7 cellular contexts compared by ENCODE assay signal in the genomic region with DNA sequence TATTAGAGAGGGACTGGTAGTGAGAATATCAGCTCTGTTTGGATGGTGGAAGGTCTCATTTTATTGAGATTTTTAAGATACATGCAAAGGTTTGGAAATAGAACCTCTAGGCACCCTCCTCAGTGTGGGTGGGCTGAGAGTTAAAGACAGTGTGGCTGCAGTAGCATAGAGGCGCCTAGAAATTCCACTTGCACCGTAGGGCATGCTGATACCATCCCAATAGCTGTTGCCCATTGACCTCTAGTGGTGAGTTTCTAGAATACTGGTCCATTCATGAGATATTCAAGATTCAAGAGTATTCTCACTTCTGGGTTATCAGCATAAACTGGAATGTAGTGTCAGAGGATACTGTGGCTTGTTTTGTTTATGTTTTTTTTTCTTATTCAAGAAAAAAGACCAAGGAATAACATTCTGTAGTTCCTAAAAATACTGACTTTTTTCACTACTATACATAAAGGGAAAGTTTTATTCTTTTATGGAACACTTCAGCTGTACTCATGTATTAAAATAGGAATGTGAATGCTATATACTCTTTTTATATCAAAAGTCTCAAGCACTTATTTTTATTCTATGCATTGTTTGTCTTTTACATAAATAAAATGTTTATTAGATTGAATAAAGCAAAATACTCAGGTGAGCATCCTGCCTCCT.
DNase-seq lines count a peak whose midpoint lies in the region; ATAC-seq and TF ChIP-seq lines count a peak whose summit lies in the region.

No MANE protein-coding gene starts in this region.

- H3K4me3 ChIP-seq in NT2/D1 (ENCODE audit: insufficient read length, low read depth) = no peak overlapping the region
- H3K4me3 ChIP-seq in parathyroid adenoma (ENCODE audit: low read depth, low read length) = no peak overlapping the region

- H3K9me3 ChIP-seq in NT2/D1 (ENCODE audit: insufficient read depth, low read length) (no peaks in the 10 kb centered on the region), parathyroid adenoma (ENCODE audit: control insufficient read depth, low read length) (no peaks in the 10 kb centered on the region)

- DNase-seq in GM03348 (ENCODE audit: low spot score) (peak; percentile 78), NT2/D1 (ENCODE audit: low read depth, low spot score) (peak; percentile 60), glutamatergic neuron (no peak)
- DNase-seq in activated naive CD4-positive, alpha-beta T cell treated with anti-CD3 and anti-CD28 coated beads, Interleukin-2, amount 50 U/mL, for 16 hours = peak; percentile 47

- H3K4me1 Mint-ChIP-seq in glutamatergic neuron (ENCODE audit: low read depth, unreplicated experiment) = peaks cover 18% of the 10 kb centered on the region

- peak; percentile 77 for TF ChIP-seq CTCF in glutamatergic neuron (IDR thresholded peaks at IDR 0.05; ENCODE audit: partially characterized antibody, unreplicated experiment)
- TF ChIP-seq CTCF in parathyroid adenoma (IDR thresholded peaks at IDR 0.05) = peak; percentile 74

- no peak overlapping the region for H2AFZ ChIP-seq in parathyroid adenoma

- ATAC-seq in GM21367 (IDR thresholded peaks at IDR 0.05; ENCODE audit: unreplicated experiment) (peak; percentile 94), HG03558 (IDR thresholded peaks at IDR 0.05; ENCODE audit: extremely low read depth, unreplicated experiment) (peak; percentile 94)

- H3K27ac ChIP-seq in parathyroid adenoma = no peak overlapping the region

- H3K4me2 ChIP-seq in parathyroid adenoma (ENCODE audit: low read length) = no peak overlapping the region

- H3K36me3 Mint-ChIP-seq in glutamatergic neuron (ENCODE audit: unreplicated experiment) = no peaks in the 10 kb centered on the region

- no peaks in the 10 kb centered on the region for H3K79me2 ChIP-seq in parathyroid adenoma

- peaks cover 7% of the 10 kb centered on the region for H3K4me1 ChIP-seq in NT2/D1 (ENCODE audit: insufficient read depth, insufficient read length)
- H3K4me1 ChIP-seq in parathyroid adenoma = peaks cover 9% of the 10 kb centered on the region

- H3K27ac Mint-ChIP-seq in glutamatergic neuron (ENCODE audit: unreplicated experiment) = no peak overlapping the region

- no peak overlapping the region for H3K9ac ChIP-seq in NT2/D1 (ENCODE audit: insufficient read length, low read depth)
- H3K9ac ChIP-seq in parathyroid adenoma = no peak overlapping the region

- H3K27me3 Mint-ChIP-seq in glutamatergic neuron (ENCODE audit: unreplicated experiment) = no peaks in the 10 kb centered on the region

- H3K27me3 ChIP-seq in NT2/D1 (ENCODE audit: insufficient read depth, insufficient read length) (no peaks in the 10 kb centered on the region), parathyroid adenoma (ENCODE audit: control insufficient read depth, insufficient read depth, low read length) (no peaks in the 10 kb centered on the region)

- peaks cover 2% of the 10 kb centered on the region for H3K9me3 Mint-ChIP-seq in glutamatergic neuron (ENCODE audit: unreplicated experiment)

- H3K4me3 Mint-ChIP-seq in glutamatergic neuron (ENCODE audit: unreplicated experiment) = no peak overlapping the region

- H3K36me3 ChIP-seq in NT2/D1 (ENCODE audit: insufficient read depth, insufficient read length, low read length) = peaks cover 33% of the 10 kb centered on the region
- H3K36me3 ChIP-seq in parathyroid adenoma (ENCODE audit: control insufficient read depth, insufficient read depth, low read length) = no peaks in the 10 kb centered on the region
